Comparison of ENCODE assay signal across 1 cellular context in the genomic region with DNA sequence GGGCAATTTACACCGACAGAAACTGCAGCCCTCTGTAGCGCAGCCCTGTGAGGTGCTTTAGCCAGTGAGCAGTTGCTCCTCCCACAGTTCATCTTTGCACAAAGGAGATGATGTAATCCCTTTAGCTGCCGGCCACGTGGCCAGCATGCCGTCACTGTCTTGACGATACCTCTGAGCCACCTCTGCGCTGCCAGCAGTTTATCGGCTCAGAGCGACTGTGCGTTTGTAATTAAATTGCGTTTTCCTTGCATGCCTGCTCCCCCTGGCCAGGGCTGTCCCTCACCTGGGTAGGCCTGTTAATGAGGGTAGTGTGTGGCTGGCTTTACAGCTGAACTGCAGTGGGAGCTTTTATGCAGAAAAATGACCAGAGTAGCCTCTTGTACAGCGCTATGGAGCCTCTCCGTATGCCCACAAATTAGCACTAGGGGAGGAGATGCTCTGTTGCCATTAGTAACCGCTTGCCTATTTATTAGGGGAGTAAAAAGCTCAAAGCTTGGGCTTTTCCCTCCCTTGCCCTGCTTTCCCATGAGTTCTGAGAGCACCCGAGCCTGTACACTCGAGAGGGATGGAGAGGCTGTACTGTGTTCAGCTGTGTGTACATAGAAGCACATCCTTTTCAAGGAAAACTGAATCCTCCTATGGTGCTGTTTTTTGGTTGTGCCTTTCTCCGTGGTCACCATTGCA.
TF ChIP-seq lines count a peak whose summit lies in the region.

No MANE protein-coding gene starts in this region.

TF ChIP-seq in HEK293, 187 proteins besides CTCF, POLR2A, EP300 and RAD21 (continued from another document and continues in another):
- TF ChIP-seq, protein P1, sequence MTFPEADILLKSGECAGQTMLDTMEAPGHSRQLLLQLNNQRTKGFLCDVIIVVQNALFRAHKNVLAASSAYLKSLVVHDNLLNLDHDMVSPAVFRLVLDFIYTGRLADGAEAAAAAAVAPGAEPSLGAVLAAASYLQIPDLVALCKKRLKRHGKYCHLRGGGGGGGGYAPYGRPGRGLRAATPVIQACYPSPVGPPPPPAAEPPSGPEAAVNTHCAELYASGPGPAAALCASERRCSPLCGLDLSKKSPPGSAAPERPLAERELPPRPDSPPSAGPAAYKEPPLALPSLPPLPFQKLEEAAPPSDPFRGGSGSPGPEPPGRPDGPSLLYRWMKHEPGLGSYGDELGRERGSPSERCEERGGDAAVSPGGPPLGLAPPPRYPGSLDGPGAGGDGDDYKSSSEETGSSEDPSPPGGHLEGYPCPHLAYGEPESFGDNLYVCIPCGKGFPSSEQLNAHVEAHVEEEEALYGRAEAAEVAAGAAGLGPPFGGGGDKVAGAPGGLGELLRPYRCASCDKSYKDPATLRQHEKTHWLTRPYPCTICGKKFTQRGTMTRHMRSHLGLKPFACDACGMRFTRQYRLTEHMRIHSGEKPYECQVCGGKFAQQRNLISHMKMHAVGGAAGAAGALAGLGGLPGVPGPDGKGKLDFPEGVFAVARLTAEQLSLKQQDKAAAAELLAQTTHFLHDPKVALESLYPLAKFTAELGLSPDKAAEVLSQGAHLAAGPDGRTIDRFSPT (tag by site-specific recombination; IDR thresholded peaks at IDR 0.05): peak; percentile 62
- TF ChIP-seq ZBTB1 (tag by site-specific recombination; IDR thresholded peaks at IDR 0.05) (peak; percentile 19; the same call in 1 of the 2 replicates), FEZF1 (tag by site-specific recombination; IDR thresholded peaks at IDR 0.05) (peak; percentile 72; the same call in 1 of the 2 replicates), ZNF558 (tag by site-specific recombination; IDR thresholded peaks at IDR 0.05) (0 out of 2 replicates have a peak, but pooled peaks have one; percentile 26), SP7 (tag by site-specific recombination; IDR thresholded peaks at IDR 0.05) (peak; percentile 79), ZNF394 (tag by site-specific recombination; IDR thresholded peaks at IDR 0.05; ENCODE audit: borderline replicate concordance) (peak; percentile 31; the same call in 1 of the 2 replicates), ZNF24 (tag by site-specific recombination; IDR thresholded peaks at IDR 0.05) (peak; percentile 75; the same call in 1 of the 2 replicates), ZFHX2 (tag by site-specific recombination; conservative IDR thresholded peaks at IDR 0.05) (peak; percentile 41; the same call in 1 of the 2 replicates), ZBTB21 (tag by site-specific recombination; IDR thresholded peaks at IDR 0.05) (peak; percentile 89), ZBTB20 (tag by site-specific recombination; IDR thresholded peaks at IDR 0.05) (peak; percentile 16; the same call in 1 of the 2 replicates), ZNF560 (tag by site-specific recombination; IDR thresholded peaks at IDR 0.05; ENCODE audit: borderline replicate concordance) (no peak), ZNF692 (tag by site-specific recombination; IDR thresholded peaks at IDR 0.05) (peak; percentile 75), ZNF76 (tag by site-specific recombination; IDR thresholded peaks at IDR 0.05; ENCODE audit: borderline replicate concordance, low read depth) (peak; percentile 66; the same call in 1 of the 2 replicates), ZNF19 (tag by site-specific recombination; IDR thresholded peaks at IDR 0.05; ENCODE audit: low read depth) (peak; percentile 11; the same call in 1 of the 2 replicates), ZNF704 (tag by site-specific recombination; IDR thresholded peaks at IDR 0.05) (no peak), GLI4 (tag by site-specific recombination; IDR thresholded peaks at IDR 0.05) (no peak), ZNF629 (tag by site-specific recombination; IDR thresholded peaks at IDR 0.05) (peak; percentile 99), ZBTB17 (tag by site-specific recombination; IDR thresholded peaks at IDR 0.05) (peak; percentile 71), ZBTB8A (tag by site-specific recombination; IDR thresholded peaks at IDR 0.05) (peak; percentile 65), ZNF2 (tag by site-specific recombination; IDR thresholded peaks at IDR 0.05) (peak; percentile 94), ZNF366 (tag by site-specific recombination; conservative IDR thresholded peaks at IDR 0.05) (peak; percentile 70), PRDM10 (tag by site-specific recombination; IDR thresholded peaks at IDR 0.05) (peak; percentile 40; the same call in 1 of the 2 replicates), ZNF610 (tag by site-specific recombination; IDR thresholded peaks at IDR 0.05; ENCODE audit: borderline replicate concordance) (peak; percentile 67; the same call in 1 of the 2 replicates), ZNF600 (tag by site-specific recombination; IDR thresholded peaks at IDR 0.05) (peak; percentile 87; the same call in 1 of the 2 replicates), MYNN (tag by site-specific recombination; IDR thresholded peaks at IDR 0.05; ENCODE audit: borderline replicate concordance) (peak; percentile 81), BCL11A (tag by site-specific recombination; IDR thresholded peaks at IDR 0.05; ENCODE audit: low read depth) (0 out of 2 replicates have a peak, but pooled peaks have one; percentile 14), SETDB1 (IDR thresholded peaks at IDR 0.05; ENCODE audit: insufficient read length, low read length) (peak; percentile 80), ZNF112 (tag by site-specific recombination; IDR thresholded peaks at IDR 0.05) (no peak), ZNF660 (tag by site-specific recombination; IDR thresholded peaks at IDR 0.05) (peak; percentile 88), OSR2 (tag by site-specific recombination; IDR thresholded peaks at IDR 0.05) (0 out of 2 replicates have a peak, but pooled peaks have one; percentile 12)
- TF ChIP-seq, protein P2, sequence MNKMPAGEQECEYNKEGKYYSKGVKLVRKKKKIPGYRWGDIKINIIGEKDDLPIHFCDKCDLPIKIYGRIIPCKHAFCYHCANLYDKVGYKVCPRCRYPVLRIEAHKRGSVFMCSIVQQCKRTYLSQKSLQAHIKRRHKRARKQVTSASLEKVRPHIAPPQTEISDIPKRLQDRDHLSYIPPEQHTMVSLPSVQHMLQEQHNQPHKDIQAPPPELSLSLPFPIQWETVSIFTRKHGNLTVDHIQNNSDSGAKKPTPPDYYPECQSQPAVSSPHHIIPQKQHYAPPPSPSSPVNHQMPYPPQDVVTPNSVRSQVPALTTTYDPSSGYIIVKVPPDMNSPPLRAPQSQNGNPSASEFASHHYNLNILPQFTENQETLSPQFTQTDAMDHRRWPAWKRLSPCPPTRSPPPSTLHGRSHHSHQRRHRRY (tag by site-specific recombination; IDR thresholded peaks at IDR 0.05): no peak
- TF ChIP-seq, protein P3, sequence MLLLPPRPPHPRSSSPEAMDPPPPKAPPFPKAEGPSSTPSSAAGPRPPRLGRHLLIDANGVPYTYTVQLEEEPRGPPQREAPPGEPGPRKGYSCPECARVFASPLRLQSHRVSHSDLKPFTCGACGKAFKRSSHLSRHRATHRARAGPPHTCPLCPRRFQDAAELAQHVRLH (tag by site-specific recombination; IDR thresholded peaks at IDR 0.05): peak; percentile 66
- TF ChIP-seq, protein P4, sequence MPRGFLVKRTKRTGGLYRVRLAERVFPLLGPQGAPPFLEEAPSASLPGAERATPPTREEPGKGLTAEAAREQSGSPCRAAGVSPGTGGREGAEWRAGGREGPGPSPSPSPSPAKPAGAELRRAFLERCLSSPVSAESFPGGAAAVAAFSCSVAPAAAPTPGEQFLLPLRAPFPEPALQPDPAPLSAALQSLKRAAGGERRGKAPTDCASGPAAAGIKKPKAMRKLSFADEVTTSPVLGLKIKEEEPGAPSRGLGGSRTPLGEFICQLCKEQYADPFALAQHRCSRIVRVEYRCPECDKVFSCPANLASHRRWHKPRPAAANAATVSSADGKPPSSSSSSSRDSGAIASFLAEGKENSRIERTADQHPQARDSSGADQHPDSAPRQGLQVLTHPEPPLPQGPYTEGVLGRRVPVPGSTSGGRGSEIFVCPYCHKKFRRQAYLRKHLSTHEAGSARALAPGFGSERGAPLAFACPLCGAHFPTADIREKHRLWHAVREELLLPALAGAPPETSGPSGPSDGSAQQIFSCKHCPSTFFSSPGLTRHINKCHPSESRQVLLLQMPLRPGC (tag by site-specific recombination; IDR thresholded peaks at IDR 0.05): peak; percentile 99
- TF ChIP-seq, protein P5, sequence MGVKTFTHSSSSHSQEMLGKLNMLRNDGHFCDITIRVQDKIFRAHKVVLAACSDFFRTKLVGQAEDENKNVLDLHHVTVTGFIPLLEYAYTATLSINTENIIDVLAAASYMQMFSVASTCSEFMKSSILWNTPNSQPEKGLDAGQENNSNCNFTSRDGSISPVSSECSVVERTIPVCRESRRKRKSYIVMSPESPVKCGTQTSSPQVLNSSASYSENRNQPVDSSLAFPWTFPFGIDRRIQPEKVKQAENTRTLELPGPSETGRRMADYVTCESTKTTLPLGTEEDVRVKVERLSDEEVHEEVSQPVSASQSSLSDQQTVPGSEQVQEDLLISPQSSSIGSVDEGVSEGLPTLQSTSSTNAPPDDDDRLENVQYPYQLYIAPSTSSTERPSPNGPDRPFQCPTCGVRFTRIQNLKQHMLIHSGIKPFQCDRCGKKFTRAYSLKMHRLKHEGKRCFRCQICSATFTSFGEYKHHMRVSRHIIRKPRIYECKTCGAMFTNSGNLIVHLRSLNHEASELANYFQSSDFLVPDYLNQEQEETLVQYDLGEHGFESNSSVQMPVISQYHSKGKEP (tag by site-specific recombination; IDR thresholded peaks at IDR 0.05): peak; percentile 66
- TF ChIP-seq, protein P6, sequence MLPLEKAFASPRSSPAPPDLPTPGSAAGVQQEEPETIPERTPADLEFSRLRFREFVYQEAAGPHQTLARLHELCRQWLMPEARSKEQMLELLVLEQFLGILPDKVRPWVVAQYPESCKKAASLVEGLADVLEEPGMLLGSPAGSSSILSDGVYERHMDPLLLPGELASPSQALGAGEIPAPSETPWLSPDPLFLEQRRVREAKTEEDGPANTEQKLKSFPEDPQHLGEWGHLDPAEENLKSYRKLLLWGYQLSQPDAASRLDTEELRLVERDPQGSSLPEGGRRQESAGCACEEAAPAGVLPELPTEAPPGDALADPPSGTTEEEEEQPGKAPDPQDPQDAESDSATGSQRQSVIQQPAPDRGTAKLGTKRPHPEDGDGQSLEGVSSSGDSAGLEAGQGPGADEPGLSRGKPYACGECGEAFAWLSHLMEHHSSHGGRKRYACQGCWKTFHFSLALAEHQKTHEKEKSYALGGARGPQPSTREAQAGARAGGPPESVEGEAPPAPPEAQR (tag by site-specific recombination; IDR thresholded peaks at IDR 0.05): no peak
- TF ChIP-seq, protein P7, sequence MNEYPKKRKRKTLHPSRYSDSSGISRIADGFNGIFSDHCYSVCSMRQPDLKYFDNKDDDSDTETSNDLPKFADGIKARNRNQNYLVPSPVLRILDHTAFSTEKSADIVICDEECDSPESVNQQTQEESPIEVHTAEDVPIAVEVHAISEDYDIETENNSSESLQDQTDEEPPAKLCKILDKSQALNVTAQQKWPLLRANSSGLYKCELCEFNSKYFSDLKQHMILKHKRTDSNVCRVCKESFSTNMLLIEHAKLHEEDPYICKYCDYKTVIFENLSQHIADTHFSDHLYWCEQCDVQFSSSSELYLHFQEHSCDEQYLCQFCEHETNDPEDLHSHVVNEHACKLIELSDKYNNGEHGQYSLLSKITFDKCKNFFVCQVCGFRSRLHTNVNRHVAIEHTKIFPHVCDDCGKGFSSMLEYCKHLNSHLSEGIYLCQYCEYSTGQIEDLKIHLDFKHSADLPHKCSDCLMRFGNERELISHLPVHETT (tag by site-specific recombination; IDR thresholded peaks at IDR 0.05): peak; percentile 83; the same call in 1 of the 2 replicates
